ENCODE assay signal across 20 cellular contexts in genomic region chr5:100406640-100407039, GRCh38.
A peak's percentile ranks its signal among the peaks of the same experiment; 100 is the strongest.
DNase-seq lines count a peak whose midpoint lies in the region; ATAC-seq and TF ChIP-seq lines count a peak whose summit lies in the region.
"Had no signal": no experiment of that assay in that cellular context is flagged by ENCODE, and none has a peak within 500 bp of the region (broad histone marks: within the 10 kb centered on the region; RNA-seq: fewer than 3 reads in every experiment).

No MANE protein-coding gene starts in this region.

- H3K9ac ChIP-seq in OCI-LY3 (ENCODE audit: low read length), result no peak overlapping the region

- TF ChIP-seq POLR2A in testis (IDR thresholded peaks at IDR 0.05), result no peak

- H3K9me3 ChIP-seq in OCI-LY3 (ENCODE audit: insufficient read depth, low read length) (no peaks in the 10 kb centered on the region), testis (no peaks in the 10 kb centered on the region)
- H3K9me3 ChIP-seq: lower lobe of right lung, right lobe of liver, tibial artery had no signal

- no peaks in the 10 kb centered on the region for H3K36me3 ChIP-seq in OCI-LY3 (replicated peaks; ENCODE audit: low read depth, low read length)
- H3K36me3 ChIP-seq in testis (ENCODE audit: low read depth, missing control alignments), result no peaks in the 10 kb centered on the region
- H3K36me3 ChIP-seq: lower lobe of right lung, right lobe of liver, tibial artery had no signal

- peak; percentile 0 for DNase-seq in NCI-H2081 (lab: John Stamatoyannopoulos, UW)
- DNase-seq in NCI-H2081 treated with DMSO at 0.1 percent for 48 hours (lab: John Stamatoyannopoulos, UW), result no peak
- peak; percentile 64 for DNase-seq in LNCaP clone FGC (ENCODE audit: low read depth)
- peak; percentile 41 for DNase-seq in myocyte (ENCODE audit: low read depth)
- no peak for DNase-seq in testis
- no peak for DNase-seq in NCI-H1048 (lab: John Stamatoyannopoulos, UW)
- DNase-seq: activated B cell treated with CpG ODN at 0.5 μM for 24 hours; activated CD8-positive, alpha-beta T cell treated with anti-CD3 and anti-CD28 coated beads, Interleukin-2, amount 10 ng/mL, durations not matched to agents 7 days and 5 days; activated naive CD4-positive, alpha-beta T cell treated with anti-CD3 and anti-CD28 coated beads, Interleukin-2, amount 50 U/mL, for 16 hours; activated T-cell treated with anti-CD3 and anti-CD28 coated beads, Interleukin-2, amount 50 U/mL, for 4 hours; aorta; lower lobe of right lung; NCI-H526 treated with DMSO at 0.1 percent for 48 hours; right lobe of liver; stimulated activated naive B cell treated with anti-CD40 and anti-IgM and Interleukin-4, amounts not matched to agents 10 μg/mL and 1 μg/mL and 100 μg/mL, for 72 hours; T-helper 2 cell; tibial artery had no signal

- H3K4me3 Mint-ChIP-seq in stimulated activated memory B cell treated with anti-CD40 and anti-IgM and Interleukin-4, amounts not matched to agents 10 μg/mL and 1 μg/mL and 100 μg/mL, for 72 hours, result no peak overlapping the region
- H3K4me3 Mint-ChIP-seq: activated B cell treated with CpG ODN at 0.5 μM for 24 hours; activated CD8-positive, alpha-beta T cell treated with anti-CD3 and anti-CD28 coated beads, Interleukin-2, amount 10 ng/mL, durations not matched to agents 7 days and 5 days; activated T-cell treated with anti-CD3 and anti-CD28 coated beads, Interleukin-2, amount 50 U/mL, for 4 hours; stimulated activated naive B cell treated with anti-CD40 and anti-IgM and Interleukin-4, amounts not matched to agents 10 μg/mL and 1 μg/mL and 100 μg/mL, for 72 hours had no signal

- no peak for TF ChIP-seq CTCF in LNCaP clone FGC (IDR thresholded peaks at IDR 0.05; ENCODE audit: control insufficient read depth, extremely low read depth, insufficient read depth)
- TF ChIP-seq CTCF in OCI-LY3 (IDR thresholded peaks at IDR 0.05; ENCODE audit: low read depth, low read length), result no peak
- no peak for TF ChIP-seq CTCF in testis (IDR thresholded peaks at IDR 0.05)

- no peak overlapping the region for H3K27ac Mint-ChIP-seq in stimulated activated memory B cell treated with anti-CD40 and anti-IgM and Interleukin-4, amounts not matched to agents 10 μg/mL and 1 μg/mL and 100 μg/mL, for 72 hours
- H3K27ac Mint-ChIP-seq: activated B cell treated with CpG ODN at 0.5 μM for 24 hours; activated CD8-positive, alpha-beta T cell treated with anti-CD3 and anti-CD28 coated beads, Interleukin-2, amount 10 ng/mL, durations not matched to agents 7 days and 5 days; stimulated activated naive B cell treated with anti-CD40 and anti-IgM and Interleukin-4, amounts not matched to agents 10 μg/mL and 1 μg/mL and 100 μg/mL, for 72 hours had no signal

- H2AFZ ChIP-seq in OCI-LY3 (ENCODE audit: low read depth, low read length), result no peak overlapping the region

- ATAC-seq in stimulated activated memory B cell treated with anti-CD40 and anti-IgM and Interleukin-4, amounts not matched to agents 10 μg/mL and 1 μg/mL and 100 μg/mL, for 72 hours, result no peak
- ATAC-seq: activated CD8-positive, alpha-beta T cell treated with anti-CD3 and anti-CD28 coated beads, Interleukin-2, amount 10 ng/mL, durations not matched to agents 7 days and 5 days; activated T-cell treated with anti-CD3 and anti-CD28 coated beads, Interleukin-2, amount 50 U/mL, for 4 hours; lower lobe of right lung; right lobe of liver; stimulated activated naive B cell treated with anti-CD40 and anti-IgM and Interleukin-4, amounts not matched to agents 10 μg/mL and 1 μg/mL and 100 μg/mL, for 72 hours had no signal

- H4K20me1 ChIP-seq in OCI-LY3 (ENCODE audit: insufficient read depth, low read length), result no peaks in the 10 kb centered on the region

- H3K27me3 ChIP-seq in OCI-LY3 (ENCODE audit: low read depth, low read length) (no peaks in the 10 kb centered on the region), testis (no peaks in the 10 kb centered on the region)
- H3K27me3 ChIP-seq: right lobe of liver, tibial artery had no signal

- no peaks in the 10 kb centered on the region for H3K9me3 Mint-ChIP-seq in stimulated activated memory B cell treated with anti-CD40 and anti-IgM and Interleukin-4, amounts not matched to agents 10 μg/mL and 1 μg/mL and 100 μg/mL, for 72 hours
- H3K9me3 Mint-ChIP-seq: activated B cell treated with CpG ODN at 0.5 μM for 24 hours; activated T-cell treated with anti-CD3 and anti-CD28 coated beads, Interleukin-2, amount 50 U/mL, for 4 hours; stimulated activated naive B cell treated with anti-CD40 and anti-IgM and Interleukin-4, amounts not matched to agents 10 μg/mL and 1 μg/mL and 100 μg/mL, for 72 hours had no signal

- H3K4me2 ChIP-seq in OCI-LY3 (ENCODE audit: low read length), result peak overlapping the region; percentile 10; the same call in 1 of the 2 replicates

- no peak overlapping the region for H3K27ac ChIP-seq in OCI-LY3 (ENCODE audit: low read length)
- H3K27ac ChIP-seq in testis, result no peak overlapping the region
- H3K27ac ChIP-seq: lower lobe of right lung, right lobe of liver, tibial artery had no signal

- H3K4me3 ChIP-seq in LNCaP clone FGC (ENCODE audit: low read depth, low read length) (no peak overlapping the region), OCI-LY3 (ENCODE audit: low read length) (no peak overlapping the region), testis (no peak overlapping the region)
- H3K4me3 ChIP-seq: GM12878, lower lobe of right lung, right lobe of liver, tibial artery had no signal

- no peaks in the 10 kb centered on the region for H3K36me3 Mint-ChIP-seq in stimulated activated memory B cell treated with anti-CD40 and anti-IgM and Interleukin-4, amounts not matched to agents 10 μg/mL and 1 μg/mL and 100 μg/mL, for 72 hours
- H3K36me3 Mint-ChIP-seq: stimulated activated naive B cell treated with anti-CD40 and anti-IgM and Interleukin-4, amounts not matched to agents 10 μg/mL and 1 μg/mL and 100 μg/mL, for 72 hours had no signal

- WGBS in testis, 2 donors, result 73 to 77% methylated on average over 2 of the region's 2 CpGs

- no peaks in the 10 kb centered on the region for H3K79me2 ChIP-seq in OCI-LY3 (ENCODE audit: low read length)

- no peaks in the 10 kb centered on the region for H3K4me1 Mint-ChIP-seq in stimulated activated memory B cell treated with anti-CD40 and anti-IgM and Interleukin-4, amounts not matched to agents 10 μg/mL and 1 μg/mL and 100 μg/mL, for 72 hours
- H3K4me1 Mint-ChIP-seq: activated B cell treated with CpG ODN at 0.5 μM for 24 hours; stimulated activated naive B cell treated with anti-CD40 and anti-IgM and Interleukin-4, amounts not matched to agents 10 μg/mL and 1 μg/mL and 100 μg/mL, for 72 hours had no signal

- intact Hi-C loops in testis (cut with DNase I; ENCODE audit: low total_unique reads), result no loop called here

- peaks cover 10% of the 10 kb centered on the region for H3K4me1 ChIP-seq in OCI-LY3 (ENCODE audit: low read length)
- no peaks in the 10 kb centered on the region for H3K4me1 ChIP-seq in testis
- H3K4me1 ChIP-seq: lower lobe of right lung, right lobe of liver, tibial artery had no signal

- no peaks in the 10 kb centered on the region for H3K27me3 Mint-ChIP-seq in stimulated activated memory B cell treated with anti-CD40 and anti-IgM and Interleukin-4, amounts not matched to agents 10 μg/mL and 1 μg/mL and 100 μg/mL, for 72 hours
- H3K27me3 Mint-ChIP-seq: activated B cell treated with CpG ODN at 0.5 μM for 24 hours; stimulated activated naive B cell treated with anti-CD40 and anti-IgM and Interleukin-4, amounts not matched to agents 10 μg/mL and 1 μg/mL and 100 μg/mL, for 72 hours had no signal

Comparison
In these comparisons a context has a peak if more than half of its experiments do, and no peak if none do; other contexts are left out.
1. DNase-seq: peak in NCI-H2081 (2 of 2), LNCaP clone FGC (single experiment) and myocyte (single experiment); none in NCI-H2081 treated with DMSO at 0.1 percent for 48 hours (single experiment), testis (single experiment) and NCI-H1048 (single experiment).